In the genomic region with DNA sequence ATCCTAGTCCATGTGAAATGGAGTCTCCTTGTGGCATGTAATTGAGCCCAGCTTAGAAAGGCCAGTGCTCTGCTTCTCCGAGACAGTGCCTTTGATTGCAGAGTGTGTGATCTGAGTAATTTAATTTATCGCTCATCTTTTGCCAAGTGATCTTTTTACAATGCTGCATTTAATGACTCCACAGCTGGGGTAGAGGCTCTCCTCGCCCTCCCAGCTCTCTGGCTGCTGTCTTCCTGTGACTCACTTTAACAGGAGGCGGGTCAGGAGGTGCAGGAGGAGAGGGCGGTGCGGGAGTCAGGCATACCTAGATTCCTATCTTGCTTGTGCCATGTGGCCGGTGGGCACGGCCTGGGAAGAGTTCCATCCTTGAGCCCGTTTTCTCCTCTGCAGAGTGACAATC, we compare ENCODE assay signal across 14 cellular contexts.
A peak's percentile ranks its signal among the peaks of the same experiment; 100 is the strongest.
DNase-seq lines count a peak whose midpoint lies in the region; ATAC-seq, FAIRE-seq and TF ChIP-seq lines count a peak whose summit lies in the region.
"Had no signal": no experiment of that assay in that cellular context is flagged by ENCODE, and none has a peak within 500 bp of the region (broad histone marks: within the 10 kb centered on the region; RNA-seq: fewer than 3 reads in every experiment).

No MANE protein-coding gene starts in this region.

- H2AFZ ChIP-seq in neural progenitor cell (replicated peaks) = peak overlapping the region; percentile 87

- peaks cover 2% of the 10 kb centered on the region for H3K27me3 Mint-ChIP-seq in neural progenitor cell (ENCODE audit: insufficient read depth, low read depth)
- H3K27me3 Mint-ChIP-seq: stimulated activated naive CD8-positive, alpha-beta T cell treated with anti-CD3 and anti-CD28 coated beads, Interleukin-15, Interleukin-2, amounts not matched to agents 100 ng/mL and 50 ng/mL, for 24 hours; T-helper 17 cell had no signal

- intact Hi-C loops in esophagus squamous epithelium (cut with DNase I) = no loop called here

- no peaks in the 10 kb centered on the region for H3K36me3 ChIP-seq in BE2C
- no peaks in the 10 kb centered on the region for H3K36me3 ChIP-seq in esophagus squamous epithelium
- no peaks in the 10 kb centered on the region for H3K36me3 ChIP-seq in neural progenitor cell

- no peak for FAIRE-seq in RCC 7860 (lab: Jason Lieb, UNC)
- FAIRE-seq: islet of Langerhans had no signal

- no peaks in the 10 kb centered on the region for H3K9me3 Mint-ChIP-seq in neural progenitor cell
- H3K9me3 Mint-ChIP-seq: activated T-cell treated with anti-CD3 and anti-CD28 coated beads, Interleukin-2, amount 50 U/mL, for 72 hours; stimulated activated naive CD8-positive, alpha-beta T cell treated with anti-CD3 and anti-CD28 coated beads, Interleukin-15, Interleukin-2, amounts not matched to agents 100 ng/mL and 50 ng/mL, for 24 hours had no signal

- H3K4me1 Mint-ChIP-seq in neural progenitor cell = peaks cover 13% of the 10 kb centered on the region
- H3K4me1 Mint-ChIP-seq: CD4-positive, alpha-beta memory T cell; T-helper 17 cell had no signal

- H3K27me3 ChIP-seq in BE2C = no peaks in the 10 kb centered on the region
- no peaks in the 10 kb centered on the region for H3K27me3 ChIP-seq in esophagus squamous epithelium
- no peaks in the 10 kb centered on the region for H3K27me3 ChIP-seq in neural progenitor cell

- H3K27ac ChIP-seq in esophagus squamous epithelium (peak overlapping the region; percentile 59 to 88 (median 76)), neural progenitor cell (no peak overlapping the region)

- TF ChIP-seq CTCF in BE2C (IDR thresholded peaks at IDR 0.05; ENCODE audit: low read depth, low read length) (no peak), esophagus squamous epithelium (IDR thresholded peaks at IDR 0.05) (no peak), neural progenitor cell (IDR thresholded peaks at IDR 0.05) (no peak)

- no peak overlapping the region for H3K9ac ChIP-seq in neural progenitor cell

- no peak overlapping the region for H3K4me2 ChIP-seq in neural progenitor cell

- H3K4me1 ChIP-seq in BE2C (peaks cover 12% of the 10 kb centered on the region), esophagus squamous epithelium (peaks cover 0 to 19% (median 5%) of the 10 kb centered on the region in 3 donors), neural progenitor cell (peaks cover 6% of the 10 kb centered on the region)

- H3K27ac Mint-ChIP-seq in neural progenitor cell = peak overlapping the region; percentile 43
- H3K27ac Mint-ChIP-seq: activated T-cell treated with anti-CD3 and anti-CD28 coated beads, Interleukin-2, amount 50 U/mL, for 72 hours; CD4-positive, alpha-beta memory T cell; stimulated activated naive CD8-positive, alpha-beta T cell treated with anti-CD3 and anti-CD28 coated beads, Interleukin-15, Interleukin-2, amounts not matched to agents 100 ng/mL and 50 ng/mL, for 24 hours; T-helper 17 cell had no signal

- H3K4me3 Mint-ChIP-seq in neural progenitor cell = no peak overlapping the region
- H3K4me3 Mint-ChIP-seq: activated T-cell treated with anti-CD3 and anti-CD28 coated beads, Interleukin-2, amount 50 U/mL, for 72 hours; CD4-positive, alpha-beta memory T cell; stimulated activated naive CD8-positive, alpha-beta T cell treated with anti-CD3 and anti-CD28 coated beads, Interleukin-15, Interleukin-2, amounts not matched to agents 100 ng/mL and 50 ng/mL, for 24 hours; T-helper 17 cell had no signal

- H4K20me1 ChIP-seq in neural progenitor cell (ENCODE audit: low read depth) = no peaks in the 10 kb centered on the region

- no peaks in the 10 kb centered on the region for H3K36me3 Mint-ChIP-seq in neural progenitor cell
- H3K36me3 Mint-ChIP-seq: CD4-positive, alpha-beta memory T cell had no signal

- ATAC-seq in HG02571 (IDR thresholded peaks at IDR 0.05; ENCODE audit: unreplicated experiment) = no peak
- ATAC-seq: activated T-cell treated with anti-CD3 and anti-CD28 coated beads, Interleukin-2, amount 50 U/mL, for 72 hours; T-helper 17 cell had no signal

- DNase-seq in BE2C (peak; percentile 78), RCC 7860 (ENCODE audit: low spot score) (peak; percentile 13), esophagus squamous epithelium (lab: John Stamatoyannopoulos, UW) (no peak), neural progenitor cell (ENCODE audit: low spot score) (no peak), T-helper 1 cell (no peak), midbrain (lab: John Stamatoyannopoulos, UW) (no peak)
- DNase-seq in stimulated activated CD4-positive, alpha-beta T cell treated with anti-CD3 and anti-CD28 coated beads, Interleukin-15, amount 100 ng/mL, for 24 hours = no peak
- DNase-seq: activated T-cell treated with anti-CD3 and anti-CD28 coated beads, Interleukin-2, amount 50 U/mL, for 72 hours; CD4-positive, alpha-beta memory T cell; NCI-H510A treated with DMSO at 0.1 percent for 48 hours; T-helper 17 cell had no signal

- no peak for TF ChIP-seq POLR2A in esophagus squamous epithelium (IDR thresholded peaks at IDR 0.05)

- H3K9me3 ChIP-seq in BE2C (no peaks in the 10 kb centered on the region), esophagus squamous epithelium (no peaks in the 10 kb centered on the region), neural progenitor cell (ENCODE audit: low read depth) (no peaks in the 10 kb centered on the region)

- 40 to 51% methylated on average over 7 to 9 of the region's 9 CpGs for WGBS in esophagus squamous epithelium, 2 donors

- no peaks in the 10 kb centered on the region for H3F3A ChIP-seq in neural progenitor cell (ENCODE audit: low read depth)

- H3K4me3 ChIP-seq in BE2C (ENCODE audit: low read depth, low read length) = peak overlapping the region; percentile 27
- peak overlapping the region in 1 of 4 donors; percentile 34 for H3K4me3 ChIP-seq in esophagus squamous epithelium
- H3K4me3 ChIP-seq in neural progenitor cell = no peak overlapping the region

- H3K79me2 ChIP-seq in neural progenitor cell (ENCODE audit: low read depth) = no peaks in the 10 kb centered on the region

Comparison
In these comparisons a context has a peak if more than half of its experiments do, and no peak if none do; other contexts are left out.
1. DNase-seq: peak in BE2C (single experiment) and RCC 7860 (single experiment); none in esophagus squamous epithelium (single experiment), neural progenitor cell (single experiment), T-helper 1 cell (0 of 5), stimulated activated CD4-positive, alpha-beta T cell treated with anti-CD3 and anti-CD28 coated beads, Interleukin-15, amount 100 ng/mL, for 24 hours (single experiment) and midbrain (single experiment).